ENCODE assay signal across 2 cellular contexts in genomic region chr1:27619782-27620438, GRCh38. TPM values are rescaled to one million over a fixed set of nuclear protein-coding genes. Genes with fewer than 3 reads are reported as not detected.
"Had no signal": no experiment of that assay in that cellular context is flagged by ENCODE, and none has a peak within 500 bp of the region (broad histone marks: within the 10 kb centered on the region; RNA-seq: fewer than 3 reads in every experiment).

No MANE protein-coding gene starts in this region.

RNA-seq across cellular contexts. Expression of gene FGR, which starts 15.1 kb away (rescaled TPM):
- total RNA-seq: epithelial cell of proximal tubule, osteocyte had no signal
